ENCODE assay signal across 18 cellular contexts in genomic region chr1:185610954-185611353, GRCh38.
DNase-seq lines count a peak whose midpoint lies in the region; ATAC-seq and TF ChIP-seq lines count a peak whose summit lies in the region.
"Had no signal": no experiment of that assay in that cellular context is flagged by ENCODE, and none has a peak within 500 bp of the region (broad histone marks: within the 10 kb centered on the region; RNA-seq: fewer than 3 reads in every experiment).

No MANE protein-coding gene starts in this region.

- H3K9me3 ChIP-seq in adipocyte (ENCODE audit: control insufficient read depth, low read length) (peaks cover 10% of the 10 kb centered on the region), stomach (no peaks in the 10 kb centered on the region)

- H3K4me1 Mint-ChIP-seq in activated CD8-positive, alpha-beta T cell treated with anti-CD3 and anti-CD28 coated beads for 36 hours (ENCODE audit: low read depth): no peaks in the 10 kb centered on the region
- H3K4me1 Mint-ChIP-seq: GM23338 had no signal

- peaks cover 4% of the 10 kb centered on the region for H3K9me3 Mint-ChIP-seq in activated CD8-positive, alpha-beta T cell treated with anti-CD3 and anti-CD28 coated beads for 36 hours

- no peak overlapping the region for H3K27ac ChIP-seq in stomach

- H3K4me1 ChIP-seq in adipocyte (ENCODE audit: control insufficient read depth, insufficient read depth, low read length) (no peaks in the 10 kb centered on the region), stomach (no peaks in the 10 kb centered on the region)

- no peak for TF ChIP-seq CTCF in stomach (IDR thresholded peaks at IDR 0.05)
- TF ChIP-seq CTCF in activated CD8-positive, alpha-beta T cell treated with anti-CD3 and anti-CD28 coated beads for 36 hours (IDR thresholded peaks at IDR 0.05): no peak

- no peak for TF ChIP-seq EP300 in stomach (IDR thresholded peaks at IDR 0.05)

- no peak for ATAC-seq in activated CD8-positive, alpha-beta T cell treated with anti-CD3 and anti-CD28 coated beads for 36 hours
- ATAC-seq: GM23338 had no signal

- H3K36me3 ChIP-seq in adipocyte (ENCODE audit: control insufficient read depth, insufficient read depth, low read length, severe bottlenecking): no peaks in the 10 kb centered on the region
- no peaks in the 10 kb centered on the region for H3K36me3 ChIP-seq in stomach

- CTCF ChIA-PET in activated CD8-positive, alpha-beta T cell treated with anti-CD3 and anti-CD28 coated beads for 36 hours (lab: Charles Lee): no interaction called here

- DNase-seq in NOMO-1 treated with DMSO at 0.1 percent for 48 hours (lab: John Stamatoyannopoulos, UW; ENCODE audit: unreplicated experiment) (peak; percentile 26), NOMO-1 treated with dmso at 0.1 percent for 144 hours (lab: John Stamatoyannopoulos, UW; ENCODE audit: unreplicated experiment) (no peak), MV-4-11 (lab: John Stamatoyannopoulos, UW) (peak; percentile 31), adipocyte (ENCODE audit: low read depth) (peak; percentile 34), skeletal muscle cell (ENCODE audit: low read depth) (peak; percentile 6), stomach (no peak)
- DNase-seq in stimulated activated naive CD4-positive, alpha-beta T cell treated with Interleukin-2 at 50 U/mL for 16 hours (lab: John Stamatoyannopoulos, UW): no peak
- DNase-seq in activated CD8-positive, alpha-beta T cell treated with anti-CD3 and anti-CD28 coated beads for 36 hours: no peak
- DNase-seq: 8988T, C1 segment of cervical spinal cord, DMS 273 treated with DMSO at 0.1 percent for 48 hours, MM.1S, NCI-H1417 treated with DMSO at 0.1 percent for 48 hours, NCI-H2029 treated with DMSO at 0.1 percent for 48 hours, NCI-H2171 treated with DMSO at 0.1 percent for 48 hours, NCI-H446 treated with DMSO at 0.1 percent for 48 hours, SHP77 had no signal

- no peak overlapping the region for H3K9ac ChIP-seq in adipocyte (ENCODE audit: low read length)

- H3K27me3 Mint-ChIP-seq in activated CD8-positive, alpha-beta T cell treated with anti-CD3 and anti-CD28 coated beads for 36 hours: no peaks in the 10 kb centered on the region

- H3K4me3 ChIP-seq in adipocyte (ENCODE audit: low read length) (no peak overlapping the region), skeletal muscle cell (ENCODE audit: low read depth, low read length) (no peak overlapping the region), stomach (no peak overlapping the region)
- H3K4me3 ChIP-seq: GM23338 had no signal

- intact Hi-C loops in stomach (cut with DNase I; ENCODE audit: low total_unique reads): no loop called here
- intact Hi-C loops in activated CD8-positive, alpha-beta T cell treated with anti-CD3 and anti-CD28 coated beads for 36 hours (cut with micrococcal nuclease): no loop called here

- TF ChIP-seq POLR2A in stomach (IDR thresholded peaks at IDR 0.05): no peak

- H3K36me3 Mint-ChIP-seq in activated CD8-positive, alpha-beta T cell treated with anti-CD3 and anti-CD28 coated beads for 36 hours (ENCODE audit: low read depth): peaks cover 4% of the 10 kb centered on the region

- no peaks in the 10 kb centered on the region for H3K27me3 ChIP-seq in adipocyte (replicated peaks; ENCODE audit: control insufficient read depth, insufficient read depth, low read length)
- H3K27me3 ChIP-seq in stomach: no peaks in the 10 kb centered on the region

- no peak overlapping the region for H3K4me3 Mint-ChIP-seq in activated CD8-positive, alpha-beta T cell treated with anti-CD3 and anti-CD28 coated beads for 36 hours
- H3K4me3 Mint-ChIP-seq: GM23338 had no signal

- POLR2A ChIA-PET in activated CD8-positive, alpha-beta T cell treated with anti-CD3 and anti-CD28 coated beads for 36 hours (lab: Charles Lee): no interaction called here

- no peak overlapping the region for H3K27ac Mint-ChIP-seq in activated CD8-positive, alpha-beta T cell treated with anti-CD3 and anti-CD28 coated beads for 36 hours
- H3K27ac Mint-ChIP-seq: GM23338 had no signal

Comparison
In these comparisons a context has a peak if more than half of its experiments do, and no peak if none do; other contexts are left out.
1. DNase-seq: peak in NOMO-1 treated with DMSO at 0.1 percent for 48 hours (single experiment), MV-4-11 (single experiment), adipocyte (single experiment) and skeletal muscle cell (single experiment); none in NOMO-1 treated with dmso at 0.1 percent for 144 hours (single experiment), stomach (single experiment), stimulated activated naive CD4-positive, alpha-beta T cell treated with Interleukin-2 at 50 U/mL for 16 hours (single experiment) and activated CD8-positive, alpha-beta T cell treated with anti-CD3 and anti-CD28 coated beads for 36 hours (single experiment).